ENCODE assay signal across 20 cellular contexts in the genomic region with DNA sequence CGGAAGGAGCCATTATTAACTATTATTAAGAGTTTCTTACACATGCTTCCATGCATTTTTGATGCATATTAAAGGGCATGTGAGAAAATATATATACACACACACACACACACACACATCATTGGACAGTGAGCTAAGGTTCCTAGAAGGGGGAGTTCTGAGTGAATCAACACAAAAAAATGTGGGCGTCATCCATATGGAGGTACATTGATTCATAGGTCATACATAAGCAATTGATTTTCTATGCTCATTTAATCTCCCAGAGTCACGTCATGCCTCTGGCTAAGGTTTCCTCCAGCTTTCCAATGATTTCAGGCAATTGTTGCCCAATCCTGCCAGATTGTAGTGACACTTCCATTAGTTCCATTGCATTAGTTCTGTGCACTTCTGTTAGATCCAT.
"Had no signal": no experiment of that assay in that cellular context is flagged by ENCODE, and none has a peak within 500 bp of the region (broad histone marks: within the 10 kb centered on the region; RNA-seq: fewer than 3 reads in every experiment).

No MANE protein-coding gene starts in this region.

- DNase-seq: activated CD4-positive, alpha-beta T cell treated with anti-CD3 and anti-CD28 coated beads, Interleukin-2, amount 50 U/mL, for 1 hour; activated CD8-positive, alpha-beta memory T cell treated with anti-CD3 and anti-CD28 coated beads for 24 hours; anterior cingulate cortex; dorsolateral prefrontal cortex; endodermal cell; gastrocnemius medialis; islet precursor cell; left lung; mammary epithelial cell; mucosa of descending colon; naive thymus-derived CD4-positive, alpha-beta T cell; stimulated activated CD4-positive, alpha-beta T cell treated with anti-CD3 and anti-CD28 coated beads, Interleukin-15, amount 100 ng/mL, for 24 hours; stimulated activated CD4-positive, alpha-beta T cell treated with anti-CD3 and anti-CD28 coated beads, Interleukin-4, amount 100 ng/mL, for 1 hour; stimulated activated naive B cell treated with anti-CD40 and anti-IgM and Interleukin-4, amounts not matched to agents 10 μg/mL and 1 μg/mL and 100 μg/mL, for 72 hours; tibial artery; uterus had no signal

- H3K4me3 Mint-ChIP-seq: activated T-helper 1 cell treated with anti-CD3 and anti-CD28 coated beads, Interleukin-12 subunit alpha, Interleukin-12 subunit beta, Interleukin-2, Interleukin-4 antibody, amounts not matched to agents 30 ng/mL and 10 ng/mL and 1 ng/mL, durations not matched to agents 14 hours and 24 hours and 36 hours; endodermal cell; naive thymus-derived CD4-positive, alpha-beta T cell; stimulated activated naive B cell treated with anti-CD40 and anti-IgM and Interleukin-4, amounts not matched to agents 10 μg/mL and 1 μg/mL and 100 μg/mL, for 72 hours had no signal

- H3K4me3 ChIP-seq: cardiac muscle cell, dorsolateral prefrontal cortex, gastrocnemius medialis, left lung, mucosa of descending colon, tibial artery, uterus had no signal

- H3K36me3 Mint-ChIP-seq: naive thymus-derived CD4-positive, alpha-beta T cell; stimulated activated naive B cell treated with anti-CD40 and anti-IgM and Interleukin-4, amounts not matched to agents 10 μg/mL and 1 μg/mL and 100 μg/mL, for 72 hours had no signal

- H3K27me3 Mint-ChIP-seq: stimulated activated naive B cell treated with anti-CD40 and anti-IgM and Interleukin-4, amounts not matched to agents 10 μg/mL and 1 μg/mL and 100 μg/mL, for 72 hours had no signal

- H3K27ac ChIP-seq: cardiac muscle cell, dorsolateral prefrontal cortex, gastrocnemius medialis, left lung, neutrophil, parathyroid adenoma, tibial artery, uterus had no signal

- H3K27ac Mint-ChIP-seq: activated T-helper 1 cell treated with anti-CD3 and anti-CD28 coated beads, Interleukin-12 subunit alpha, Interleukin-12 subunit beta, Interleukin-2, Interleukin-4 antibody, amounts not matched to agents 30 ng/mL and 10 ng/mL and 1 ng/mL, durations not matched to agents 14 hours and 24 hours and 36 hours; endodermal cell; naive thymus-derived CD4-positive, alpha-beta T cell; stimulated activated naive B cell treated with anti-CD40 and anti-IgM and Interleukin-4, amounts not matched to agents 10 μg/mL and 1 μg/mL and 100 μg/mL, for 72 hours had no signal

- H3K9me3 ChIP-seq: gastrocnemius medialis, neutrophil, tibial artery, uterus had no signal

- H3K27me3 ChIP-seq: cardiac muscle cell, dorsolateral prefrontal cortex, gastrocnemius medialis, left lung, neutrophil, tibial artery, uterus had no signal

- H3K4me1 ChIP-seq: left lung, tibial artery, uterus had no signal

- ATAC-seq: gastrocnemius medialis; left lung; mucosa of descending colon; naive thymus-derived CD4-positive, alpha-beta T cell; stimulated activated naive B cell treated with anti-CD40 and anti-IgM and Interleukin-4, amounts not matched to agents 10 μg/mL and 1 μg/mL and 100 μg/mL, for 72 hours had no signal

- H3K36me3 ChIP-seq: cardiac muscle cell, gastrocnemius medialis, left lung, neutrophil, tibial artery, uterus had no signal

- H3K4me1 Mint-ChIP-seq: endodermal cell; naive thymus-derived CD4-positive, alpha-beta T cell; stimulated activated naive B cell treated with anti-CD40 and anti-IgM and Interleukin-4, amounts not matched to agents 10 μg/mL and 1 μg/mL and 100 μg/mL, for 72 hours had no signal
